ENCODE assay signal across 18 cellular contexts in genomic region chr9:76537150-76537646, GRCh38.
DNase-seq lines count a peak whose midpoint lies in the region; ATAC-seq, FAIRE-seq and TF ChIP-seq lines count a peak whose summit lies in the region.
"Had no signal": no experiment of that assay in that cellular context is flagged by ENCODE, and none has a peak within 500 bp of the region (broad histone marks: within the 10 kb centered on the region; RNA-seq: fewer than 3 reads in every experiment).

No MANE protein-coding gene starts in this region.

- no peak for TF ChIP-seq RAD21 in SK-N-SH (IDR thresholded peaks at IDR 0.05; ENCODE audit: low read length)

- in situ Hi-C loops in brain microvascular endothelial cell (cut with HindIII; ENCODE audit: low pct_ligation_motif_present, low sequenced_read_pairs), result no loop called here

- H3K4me3 ChIP-seq in SK-N-SH (ENCODE audit: low read depth in 2 of 2, low read length in 1 of 2) (no peak overlapping the region), brain microvascular endothelial cell (ENCODE audit: low read depth, low read length) (no peak overlapping the region)
- H3K4me3 ChIP-seq: BLaER1, smooth muscle cell had no signal

- H3K9me3 ChIP-seq in SK-N-SH, result no peaks in the 10 kb centered on the region

- H3K9me2 ChIP-seq in SK-N-SH, result no peaks in the 10 kb centered on the region

- no peak overlapping the region for H2AFZ ChIP-seq in SK-N-SH (ENCODE audit: low read depth)

- no peaks in the 10 kb centered on the region for H3K79me2 ChIP-seq in SK-N-SH (ENCODE audit: insufficient read depth)

- no peak overlapping the region for H3K4me2 ChIP-seq in SK-N-SH
- H3K4me2 ChIP-seq: BLaER1, smooth muscle cell had no signal

- TF ChIP-seq EP300 in SK-N-SH (IDR thresholded peaks at IDR 0.05; ENCODE audit: borderline replicate concordance in 1 of 2, low read depth in 1 of 2, low read length in 1 of 2), result no peak

- H3F3A ChIP-seq in SK-N-SH (replicated peaks; ENCODE audit: insufficient read depth), result no peaks in the 10 kb centered on the region

- CTCF ChIA-PET in SK-N-SH (lab: Yijun Ruan, JAX), result no interaction called here

- no peak for ATAC-seq in GM21717 (IDR thresholded peaks at IDR 0.05; ENCODE audit: unreplicated experiment)
- ATAC-seq: T-cell had no signal

- no peaks in the 10 kb centered on the region for H3K4me1 ChIP-seq in SK-N-SH (ENCODE audit: control insufficient read depth in 1 of 2, insufficient read depth in 2 of 2, low read depth in 1 of 2, low read length in 1 of 2)
- H3K4me1 ChIP-seq: BLaER1 had no signal

- H3K9ac ChIP-seq in SK-N-SH, result no peak overlapping the region
- H3K9ac ChIP-seq: BLaER1 had no signal

- WGBS in SK-N-SH (ENCODE audit: low lambda C conversion rate), result 8% methylated on average over 9 of the region's 9 CpGs

- H4K20me1 ChIP-seq in SK-N-SH (ENCODE audit: insufficient read depth), result no peaks in the 10 kb centered on the region
- H4K20me1 ChIP-seq: BLaER1 had no signal

- no peak for FAIRE-seq in urothelium cell line (lab: Jason Lieb, UNC)
- FAIRE-seq: keratinocyte had no signal

- DNase-seq in NCI-H2196 (lab: John Stamatoyannopoulos, UW; ENCODE audit: unreplicated experiment) (peak; percentile 43), NCI-H2196 treated with DMSO at 0.1 percent for 48 hours (lab: John Stamatoyannopoulos, UW; ENCODE audit: unreplicated experiment) (no peak), globus pallidus (ENCODE audit: low spot score) (peak; percentile 10), myocyte (ENCODE audit: low read depth) (peak; percentile 30), urothelium cell line (ENCODE audit: low spot score) (peak; percentile 49), SK-N-SH (no peak), brain microvascular endothelial cell (no peak)
- DNase-seq: activated CD4-positive, alpha-beta memory T cell treated with anti-CD3 and anti-CD28 coated beads, Interleukin-2, amount 10 ng/mL, durations not matched to agents 7 days and 5 days; activated T-cell treated with anti-CD3 and anti-CD28 coated beads, Interleukin-2, amount 50 U/mL, for 24 hours; H7; KG1; NCI-H2171 treated with DMSO at 0.1 percent for 48 hours had no signal

- H3K27ac ChIP-seq in SK-N-SH (ENCODE audit: low read depth in 2 of 2, low read length in 1 of 2) (no peak overlapping the region), brain microvascular endothelial cell (no peak overlapping the region)
- H3K27ac ChIP-seq: 22Rv1, BLaER1 had no signal

- TF ChIP-seq CTCF in SK-N-SH (IDR thresholded peaks at IDR 0.05), result no peak
- TF ChIP-seq CTCF in brain microvascular endothelial cell (IDR thresholded peaks at IDR 0.05; ENCODE audit: low read depth, low read length, missing control alignments), result no peak

- POLR2A ChIA-PET in SK-N-SH (lab: Yijun Ruan, JAX), result no interaction called here

- peaks cover 9% of the 10 kb centered on the region; the same call in 1 of the 2 replicates for H3K27me3 ChIP-seq in SK-N-SH (ENCODE audit: insufficient read depth)
- H3K27me3 ChIP-seq in brain microvascular endothelial cell (replicated peaks), result no peaks in the 10 kb centered on the region
- H3K27me3 ChIP-seq: BLaER1 had no signal

- H3K36me3 ChIP-seq in SK-N-SH (replicated peaks in 1 of 2; ENCODE audit: control insufficient read depth in 1 of 2, insufficient read depth in 2 of 2, low read length in 1 of 2) (no peaks in the 10 kb centered on the region), brain microvascular endothelial cell (replicated peaks) (no peaks in the 10 kb centered on the region)
- H3K36me3 ChIP-seq: BLaER1 had no signal

TF ChIP-seq in SK-N-SH, 30 proteins besides CTCF, POLR2A, EP300 and RAD21:
- TF ChIP-seq RXRA (IDR thresholded peaks at IDR 0.05; ENCODE audit: borderline replicate concordance, low read depth), result no peak
- TF ChIP-seq TCF12 (IDR thresholded peaks at IDR 0.05), result no peak
- TF ChIP-seq EZH2phosphoT487 (IDR thresholded peaks at IDR 0.05; ENCODE audit: borderline replicate concordance, low read depth), result no peak
- TF ChIP-seq TAF1 (IDR thresholded peaks at IDR 0.05; ENCODE audit: borderline replicate concordance, low read depth, low read length), result no peak
- TF ChIP-seq MEF2A (IDR thresholded peaks at IDR 0.05; ENCODE audit: borderline replicate concordance, low read depth), result no peak
- TF ChIP-seq, protein P1, sequence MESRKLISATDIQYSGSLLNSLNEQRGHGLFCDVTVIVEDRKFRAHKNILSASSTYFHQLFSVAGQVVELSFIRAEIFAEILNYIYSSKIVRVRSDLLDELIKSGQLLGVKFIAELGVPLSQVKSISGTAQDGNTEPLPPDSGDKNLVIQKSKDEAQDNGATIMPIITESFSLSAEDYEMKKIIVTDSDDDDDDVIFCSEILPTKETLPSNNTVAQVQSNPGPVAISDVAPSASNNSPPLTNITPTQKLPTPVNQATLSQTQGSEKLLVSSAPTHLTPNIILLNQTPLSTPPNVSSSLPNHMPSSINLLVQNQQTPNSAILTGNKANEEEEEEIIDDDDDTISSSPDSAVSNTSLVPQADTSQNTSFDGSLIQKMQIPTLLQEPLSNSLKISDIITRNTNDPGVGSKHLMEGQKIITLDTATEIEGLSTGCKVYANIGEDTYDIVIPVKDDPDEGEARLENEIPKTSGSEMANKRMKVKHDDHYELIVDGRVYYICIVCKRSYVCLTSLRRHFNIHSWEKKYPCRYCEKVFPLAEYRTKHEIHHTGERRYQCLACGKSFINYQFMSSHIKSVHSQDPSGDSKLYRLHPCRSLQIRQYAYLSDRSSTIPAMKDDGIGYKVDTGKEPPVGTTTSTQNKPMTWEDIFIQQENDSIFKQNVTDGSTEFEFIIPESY (IDR thresholded peaks at IDR 0.05; ENCODE audit: borderline replicate concordance, low read depth), result no peak
- no peak for TF ChIP-seq FOXJ3 (CRISPR knock-in tag; IDR thresholded peaks at IDR 0.05)
- TF ChIP-seq SIN3A (IDR thresholded peaks at IDR 0.05; ENCODE audit: borderline replicate concordance, low read depth, low read length), result no peak
- no peak for TF ChIP-seq RFX5 (IDR thresholded peaks at IDR 0.05; ENCODE audit: low read length)
- TF ChIP-seq, protein P2, sequence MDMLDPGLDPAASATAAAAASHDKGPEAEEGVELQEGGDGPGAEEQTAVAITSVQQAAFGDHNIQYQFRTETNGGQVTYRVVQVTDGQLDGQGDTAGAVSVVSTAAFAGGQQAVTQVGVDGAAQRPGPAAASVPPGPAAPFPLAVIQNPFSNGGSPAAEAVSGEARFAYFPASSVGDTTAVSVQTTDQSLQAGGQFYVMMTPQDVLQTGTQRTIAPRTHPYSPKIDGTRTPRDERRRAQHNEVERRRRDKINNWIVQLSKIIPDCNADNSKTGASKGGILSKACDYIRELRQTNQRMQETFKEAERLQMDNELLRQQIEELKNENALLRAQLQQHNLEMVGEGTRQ (IDR thresholded peaks at IDR 0.05; ENCODE audit: borderline replicate concordance, low read depth, low read length), result no peak
- no peak for TF ChIP-seq GABPA (IDR thresholded peaks at IDR 0.05; ENCODE audit: low read depth)
- TF ChIP-seq TEAD4 (IDR thresholded peaks at IDR 0.05; ENCODE audit: borderline replicate concordance, insufficient read depth), result no peak
- no peak for TF ChIP-seq MAX (IDR thresholded peaks at IDR 0.05; ENCODE audit: low read depth)
- TF ChIP-seq, protein P3, sequence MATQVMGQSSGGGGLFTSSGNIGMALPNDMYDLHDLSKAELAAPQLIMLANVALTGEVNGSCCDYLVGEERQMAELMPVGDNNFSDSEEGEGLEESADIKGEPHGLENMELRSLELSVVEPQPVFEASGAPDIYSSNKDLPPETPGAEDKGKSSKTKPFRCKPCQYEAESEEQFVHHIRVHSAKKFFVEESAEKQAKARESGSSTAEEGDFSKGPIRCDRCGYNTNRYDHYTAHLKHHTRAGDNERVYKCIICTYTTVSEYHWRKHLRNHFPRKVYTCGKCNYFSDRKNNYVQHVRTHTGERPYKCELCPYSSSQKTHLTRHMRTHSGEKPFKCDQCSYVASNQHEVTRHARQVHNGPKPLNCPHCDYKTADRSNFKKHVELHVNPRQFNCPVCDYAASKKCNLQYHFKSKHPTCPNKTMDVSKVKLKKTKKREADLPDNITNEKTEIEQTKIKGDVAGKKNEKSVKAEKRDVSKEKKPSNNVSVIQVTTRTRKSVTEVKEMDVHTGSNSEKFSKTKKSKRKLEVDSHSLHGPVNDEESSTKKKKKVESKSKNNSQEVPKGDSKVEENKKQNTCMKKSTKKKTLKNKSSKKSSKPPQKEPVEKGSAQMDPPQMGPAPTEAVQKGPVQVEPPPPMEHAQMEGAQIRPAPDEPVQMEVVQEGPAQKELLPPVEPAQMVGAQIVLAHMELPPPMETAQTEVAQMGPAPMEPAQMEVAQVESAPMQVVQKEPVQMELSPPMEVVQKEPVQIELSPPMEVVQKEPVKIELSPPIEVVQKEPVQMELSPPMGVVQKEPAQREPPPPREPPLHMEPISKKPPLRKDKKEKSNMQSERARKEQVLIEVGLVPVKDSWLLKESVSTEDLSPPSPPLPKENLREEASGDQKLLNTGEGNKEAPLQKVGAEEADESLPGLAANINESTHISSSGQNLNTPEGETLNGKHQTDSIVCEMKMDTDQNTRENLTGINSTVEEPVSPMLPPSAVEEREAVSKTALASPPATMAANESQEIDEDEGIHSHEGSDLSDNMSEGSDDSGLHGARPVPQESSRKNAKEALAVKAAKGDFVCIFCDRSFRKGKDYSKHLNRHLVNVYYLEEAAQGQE (IDR thresholded peaks at IDR 0.05; ENCODE audit: low read depth, low read length), result no peak
- no peak for TF ChIP-seq POLR2AphosphoS5 (IDR thresholded peaks at IDR 0.05; ENCODE audit: low read depth, low read length)
- no peak for TF ChIP-seq ELF1 (IDR thresholded peaks at IDR 0.05)
- TF ChIP-seq PBX3 (IDR thresholded peaks at IDR 0.05), result no peak

Comparison
In these comparisons a context has a peak if more than half of its experiments do, and no peak if none do; other contexts are left out.
1. DNase-seq: peak in NCI-H2196 (single experiment), globus pallidus (single experiment), myocyte (single experiment) and urothelium cell line (single experiment); none in NCI-H2196 treated with DMSO at 0.1 percent for 48 hours (single experiment), SK-N-SH (single experiment) and brain microvascular endothelial cell (single experiment).